In genomic region chr4:106266201-106266600, GRCh38 we compare ENCODE assay signal across 8 cellular contexts.
A peak's percentile ranks its signal among the peaks of the same experiment; 100 is the strongest.
DNase-seq lines count a peak whose midpoint lies in the region; ATAC-seq lines count a peak whose summit lies in the region.

No MANE protein-coding gene starts in this region.

- H3K36me3 Mint-ChIP-seq in activated naive CD8-positive, alpha-beta T cell treated with anti-CD3 and anti-CD28 coated beads, Interleukin-2, amount 50 U/mL, for 24 hours (ENCODE audit: low read depth): peaks cover 6% of the 10 kb centered on the region

- no peak overlapping the region for H3K27ac Mint-ChIP-seq in activated naive CD8-positive, alpha-beta T cell treated with anti-CD3 and anti-CD28 coated beads, Interleukin-2, amount 50 U/mL, for 24 hours

- ATAC-seq in GM18502 (IDR thresholded peaks at IDR 0.05; ENCODE audit: poor library complexity, unreplicated experiment) (peak; percentile 74), HG03565 (IDR thresholded peaks at IDR 0.05; ENCODE audit: unreplicated experiment) (peak; percentile 67)
- no peak for ATAC-seq in activated naive CD8-positive, alpha-beta T cell treated with anti-CD3 and anti-CD28 coated beads, Interleukin-2, amount 50 U/mL, for 24 hours

- no peaks in the 10 kb centered on the region for H3K9me3 Mint-ChIP-seq in activated naive CD8-positive, alpha-beta T cell treated with anti-CD3 and anti-CD28 coated beads, Interleukin-2, amount 50 U/mL, for 24 hours

- no peaks in the 10 kb centered on the region for H3K27me3 Mint-ChIP-seq in activated naive CD8-positive, alpha-beta T cell treated with anti-CD3 and anti-CD28 coated beads, Interleukin-2, amount 50 U/mL, for 24 hours

- DNase-seq in AML-193 (lab: John Stamatoyannopoulos, UW): peak; percentile 69 to 71
- peak; percentile 8 for DNase-seq in SKM-1 treated with dmso at 0.1 percent for 144 hours (lab: John Stamatoyannopoulos, UW; ENCODE audit: unreplicated experiment)
- peak; percentile 67 for DNase-seq in iris pigment epithelial cell (ENCODE audit: low read depth)
- DNase-seq in activated naive CD8-positive, alpha-beta T cell treated with anti-CD3 and anti-CD28 coated beads, Interleukin-2, amount 50 U/mL, for 24 hours: no peak
- no peak for DNase-seq in 8988T
- no peak for DNase-seq in activated CD4-positive, alpha-beta T cell treated with anti-CD3 and anti-CD28 coated beads, Interleukin-2, amount 50 U/mL, for 4 hours

- H3K4me1 Mint-ChIP-seq in activated naive CD8-positive, alpha-beta T cell treated with anti-CD3 and anti-CD28 coated beads, Interleukin-2, amount 50 U/mL, for 24 hours: peaks cover 7% of the 10 kb centered on the region

- H3K4me3 Mint-ChIP-seq in activated naive CD8-positive, alpha-beta T cell treated with anti-CD3 and anti-CD28 coated beads, Interleukin-2, amount 50 U/mL, for 24 hours: no peak overlapping the region

Comparison
In these comparisons a context has a peak if more than half of its experiments do, and no peak if none do; other contexts are left out.
1. DNase-seq: peak in AML-193 (2 of 2), SKM-1 treated with dmso at 0.1 percent for 144 hours (single experiment) and iris pigment epithelial cell (single experiment); none in activated naive CD8-positive, alpha-beta T cell treated with anti-CD3 and anti-CD28 coated beads, Interleukin-2, amount 50 U/mL, for 24 hours (single experiment), 8988T (single experiment) and activated CD4-positive, alpha-beta T cell treated with anti-CD3 and anti-CD28 coated beads, Interleukin-2, amount 50 U/mL, for 4 hours (0 of 2).